Comparison of ENCODE assay signal across 2 cellular contexts in genomic region chr1:1817262-1817661, GRCh38.
A peak's percentile ranks its signal among the peaks of the same experiment; 100 is the strongest.
TF ChIP-seq lines count a peak whose summit lies in the region.

No MANE protein-coding gene starts in this region.

TF ChIP-seq in HepG2, 621 proteins besides CTCF, POLR2A, EP300 and RAD21:
- TF ChIP-seq MAFK (conservative IDR thresholded peaks at IDR 0.05 in 1 of 2, IDR thresholded peaks at IDR 0.05 in 1 of 2; ENCODE audit: low read length in 2 of 2): peak; percentile 73 to 90
- TF ChIP-seq SMARCC2 (IDR thresholded peaks at IDR 0.05): no peak
- TF ChIP-seq MAFF (IDR thresholded peaks at IDR 0.05; ENCODE audit: low read depth, low read length): peak; percentile 74
- no peak for TF ChIP-seq ZNF331 (CRISPR knock-in tag; IDR thresholded peaks at IDR 0.05)
- peak; percentile 76 for TF ChIP-seq NFE2L2 (IDR thresholded peaks at IDR 0.05; ENCODE audit: low read length)
- no peak for TF ChIP-seq SP4 (CRISPR knock-in tag; IDR thresholded peaks at IDR 0.05)
- no peak for TF ChIP-seq NCOA2 (CRISPR knock-in tag; IDR thresholded peaks at IDR 0.05)
- TF ChIP-seq TRIM22 (IDR thresholded peaks at IDR 0.05): no peak

TF ChIP-seq in K562, 482 proteins besides CTCF, POLR2A, EP300 and RAD21:
- TF ChIP-seq HNRNPLL (IDR thresholded peaks at IDR 0.05; ENCODE audit: low read depth, low read length, poor library complexity, severe bottlenecking) (no peak), NFE2 (IDR thresholded peaks at IDR 0.05; ENCODE audit: low read depth) (peak; percentile 56; the same call in 1 of the 2 replicates), ZNF316 (IDR thresholded peaks at IDR 0.05) (peak; percentile 92), HMBOX1 (IDR thresholded peaks at IDR 0.05) (no peak), KDM2B (CRISPR knock-in tag; IDR thresholded peaks at IDR 0.05) (no peak), FOXK2 (conservative IDR thresholded peaks at IDR 0.05 in 1 of 2, IDR thresholded peaks at IDR 0.05 in 1 of 2; ENCODE audit: low read depth in 2 of 2) (no peak), NFE2L1 (tag; IDR thresholded peaks at IDR 0.05; ENCODE audit: borderline replicate concordance, low read depth) (peak; percentile 61; the same call in 1 of the 2 replicates), MAFF (IDR thresholded peaks at IDR 0.05; ENCODE audit: low read length) (peak; percentile 89), MAFG (tag; conservative IDR thresholded peaks at IDR 0.05) (peak; percentile 85), ZNF639 (CRISPR knock-in tag; conservative IDR thresholded peaks at IDR 0.05 in 1 of 2, IDR thresholded peaks at IDR 0.05 in 1 of 2) (no peak), C11orf30 (IDR thresholded peaks at IDR 0.05; ENCODE audit: low read depth) (peak; percentile 83), MAFK (IDR thresholded peaks at IDR 0.05; ENCODE audit: low read length) (peak; percentile 83), U2AF1 (optimal IDR thresholded peaks at IDR 0.05; ENCODE audit: low read depth, low read length) (no peak)
TF ChIP-seq in K562: peak in this region for 7.
